In genomic region chr15:65869954-65870871, GRCh38 we compare ENCODE assay signal across 8 cellular contexts. TPM values are rescaled to one million over a fixed set of nuclear protein-coding genes. Genes with fewer than 3 reads are reported as not detected.
DNase-seq lines count a peak whose midpoint lies in the region; ATAC-seq and TF ChIP-seq lines count a peak whose summit lies in the region.

No MANE protein-coding gene starts in this region.

- no peak for TF ChIP-seq CTCF in glutamatergic neuron (IDR thresholded peaks at IDR 0.05; ENCODE audit: partially characterized antibody, unreplicated experiment)
- no peak for TF ChIP-seq CTCF in omental fat pad (IDR thresholded peaks at IDR 0.05)

- peak overlapping the region; percentile 96 for H3K27ac Mint-ChIP-seq in glutamatergic neuron (ENCODE audit: unreplicated experiment)

- H3K36me3 Mint-ChIP-seq in glutamatergic neuron (ENCODE audit: unreplicated experiment) = no peaks in the 10 kb centered on the region

- DNase-seq in C1 segment of cervical spinal cord (lab: John Stamatoyannopoulos, UW) (peak in 9 of 14 donors; percentile 0 to 47 (median 31)), NCI-H524 treated with DMSO at 0.1 percent for 48 hours (lab: John Stamatoyannopoulos, UW) (peak; percentile 20), glutamatergic neuron (peak; percentile 50), omental fat pad (ENCODE audit: low spot score) (no peak)
- DNase-seq in activated effector memory CD4-positive, alpha-beta T cell treated with anti-CD3 and anti-CD28 coated beads, Interleukin-2, amount 50 U/mL, for 16 hours = peak; percentile 71

- peaks cover 3% of the 10 kb centered on the region for H3K4me1 Mint-ChIP-seq in glutamatergic neuron (ENCODE audit: low read depth, unreplicated experiment)

- H3K27me3 Mint-ChIP-seq in glutamatergic neuron (ENCODE audit: unreplicated experiment) = peaks cover 18% of the 10 kb centered on the region

- H3K9me3 Mint-ChIP-seq in glutamatergic neuron (ENCODE audit: unreplicated experiment) = peaks cover 18% of the 10 kb centered on the region

- H3K4me3 Mint-ChIP-seq in glutamatergic neuron (ENCODE audit: unreplicated experiment) = peak overlapping the region; percentile 99

- ATAC-seq in GM21723 (IDR thresholded peaks at IDR 0.05; ENCODE audit: unreplicated experiment) (peak; percentile 19), omental fat pad (ENCODE audit: low FRiP score) (peak; percentile 3), HG02938 (IDR thresholded peaks at IDR 0.05; ENCODE audit: unreplicated experiment) (no peak), HG02870 (IDR thresholded peaks at IDR 0.05; ENCODE audit: unreplicated experiment) (no peak)

RNA-seq across cellular contexts. Expression of gene RAB11A, which starts 0.9 kb away (rescaled TPM):
- total RNA-seq in glutamatergic neuron (ENCODE audit: unreplicated experiment) (197 TPM), omental fat pad (100 to 1,000 TPM; 142 to 191 (median 158) TPM)

Comparison
In these comparisons a context has a peak if more than half of its experiments do, and no peak if none do; other contexts are left out.
1. ATAC-seq: peak in GM21723 (single experiment) and omental fat pad (single experiment); none in HG02938 (single experiment) and HG02870 (single experiment).